26 cellular contexts compared by ENCODE assay signal in genomic region chr4:26056406-26056805, GRCh38.
"Had no signal": no experiment of that assay in that cellular context is flagged by ENCODE, and none has a peak within 500 bp of the region (broad histone marks: within the 10 kb centered on the region; RNA-seq: fewer than 3 reads in every experiment).

No MANE protein-coding gene starts in this region.

- H3K9me3 Mint-ChIP-seq: activated naive CD4-positive, alpha-beta T cell treated with anti-CD3 and anti-CD28 coated beads, Interleukin-2, amount 10 ng/mL, durations not matched to agents 7 days and 5 days had no signal

- H3K27ac Mint-ChIP-seq: activated CD4-positive, alpha-beta memory T cell treated with anti-CD3 and anti-CD28 coated beads for 36 hours; activated naive CD4-positive, alpha-beta T cell treated with anti-CD3 and anti-CD28 coated beads, Interleukin-2, amount 10 ng/mL, durations not matched to agents 7 days and 5 days; activated naive CD8-positive, alpha-beta T cell; activated T-helper 1 cell treated with anti-CD3 and anti-CD28 coated beads, Interleukin-12 subunit alpha, Interleukin-12 subunit beta, Interleukin-2, Interleukin-4 antibody, amounts not matched to agents 30 ng/mL and 10 ng/mL and 1 ng/mL, durations not matched to agents 14 hours and 24 hours and 36 hours had no signal

- H3K9me3 ChIP-seq: ascending aorta, breast epithelium, SJSA1, SK-N-SH had no signal

- H3K4me3 ChIP-seq: ascending aorta, breast epithelium, K562, SJSA1 had no signal

- H3K4me1 ChIP-seq: breast epithelium, SJSA1 had no signal

- DNase-seq: activated CD4-positive, alpha-beta memory T cell treated with anti-CD3 and anti-CD28 coated beads for 36 hours; activated CD4-positive, alpha-beta T cell treated with anti-CD3 and anti-CD28 coated beads, Interleukin-2, amount 50 U/mL, for 1 hour; activated CD8-positive, alpha-beta memory T cell treated with anti-CD3 and anti-CD28 coated beads, Interleukin-2, amount 50 U/mL, for 4 hours; activated naive CD4-positive, alpha-beta T cell treated with anti-CD3 and anti-CD28 coated beads, Interleukin-2, amount 10 ng/mL, durations not matched to agents 7 days and 5 days; activated T-cell treated with anti-CD3 and anti-CD28 coated beads for 4 hours; activated T-cell treated with anti-CD3 and anti-CD28 coated beads, Interleukin-2, amount 50 U/mL, for 4 hours; amygdala; cerebellar nuclear complex; NCI-H1092; NCI-H1436 treated with DMSO at 0.1 percent for 48 hours; NCI-H1694 treated with DMSO at 0.1 percent for 48 hours; NCI-H2029; NCI-H345; NCI-H524 treated with DMSO at 0.1 percent for 48 hours; OCI-M1; Right ventricle myocardium superior; SK-N-SH; SW 1271; T-helper 1 cell; T1000 had no signal

- H3K27me3 ChIP-seq: ascending aorta, breast epithelium, SJSA1 had no signal

- H3K27ac ChIP-seq: ascending aorta, breast epithelium, SJSA1 had no signal

- H3K4me3 Mint-ChIP-seq: activated CD4-positive, alpha-beta memory T cell treated with anti-CD3 and anti-CD28 coated beads for 36 hours; activated naive CD4-positive, alpha-beta T cell treated with anti-CD3 and anti-CD28 coated beads, Interleukin-2, amount 10 ng/mL, durations not matched to agents 7 days and 5 days; activated naive CD8-positive, alpha-beta T cell; activated T-cell treated with anti-CD3 and anti-CD28 coated beads, Interleukin-2, amount 50 U/mL, for 4 hours; activated T-helper 1 cell treated with anti-CD3 and anti-CD28 coated beads, Interleukin-12 subunit alpha, Interleukin-12 subunit beta, Interleukin-2, Interleukin-4 antibody, amounts not matched to agents 30 ng/mL and 10 ng/mL and 1 ng/mL, durations not matched to agents 14 hours and 24 hours and 36 hours had no signal

- H3K36me3 ChIP-seq: ascending aorta, breast epithelium, SJSA1 had no signal

- H3K36me3 Mint-ChIP-seq: activated CD4-positive, alpha-beta memory T cell treated with anti-CD3 and anti-CD28 coated beads for 36 hours; activated naive CD4-positive, alpha-beta T cell treated with anti-CD3 and anti-CD28 coated beads, Interleukin-2, amount 10 ng/mL, durations not matched to agents 7 days and 5 days had no signal
